ENCODE assay signal across 9 cellular contexts in genomic region chr20:5171074-5171789, GRCh38. TPM values are rescaled to one million over a fixed set of nuclear protein-coding genes. Genes with fewer than 3 reads are reported as not detected.
A peak's percentile ranks its signal among the peaks of the same experiment; 100 is the strongest.
DNase-seq lines count a peak whose midpoint lies in the region; ATAC-seq and TF ChIP-seq lines count a peak whose summit lies in the region.
"Had no signal": no experiment of that assay in that cellular context is flagged by ENCODE, and none has a peak within 500 bp of the region (broad histone marks: within the 10 kb centered on the region; RNA-seq: fewer than 3 reads in every experiment).

No MANE protein-coding gene starts in this region.

- intact Hi-C loops in left cardiac atrium (cut with DNase I): no loop called here
- intact Hi-C loops in psoas muscle (cut with DNase I): loop anchor here (5.0 kb wide), 2 partner anchors 44 to 49 kb away; partner anchors contain the start of gene CDS2 (in 1 of the 2)
- intact Hi-C loops in PC-3 (cut with micrococcal nuclease): no loop called here

- BruUV-seq in PC-3 (replicated peaks; lab: Mats Ljungman, UMichigan): no TSS peak

- H2AFZ ChIP-seq in PC-3 (ENCODE audit: low read length): no peak overlapping the region

- H3K36me3 ChIP-seq in psoas muscle (ENCODE audit: insufficient read depth in 1 of 2, low read depth in 1 of 2): peaks cover 0 to 24% of the 10 kb centered on the region in 2 donors
- peaks cover 3% of the 10 kb centered on the region; the same call in 1 of the 2 replicates for H3K36me3 ChIP-seq in PC-3 (ENCODE audit: low read depth, low read length)

- no peak overlapping the region for H3K4me2 ChIP-seq in PC-3 (ENCODE audit: low read length)

- H3K79me2 ChIP-seq in PC-3 (ENCODE audit: low read length): peaks cover 32% of the 10 kb centered on the region

- WGBS in psoas muscle, 3 donors: 20 to 31% (median 28%) methylated on average over 14 of the region's 14 CpGs

- peaks cover 75% of the 10 kb centered on the region for H3K4me1 ChIP-seq in psoas muscle
- peaks cover 14% of the 10 kb centered on the region for H3K4me1 ChIP-seq in PC-3 (ENCODE audit: insufficient read depth, low read length)

- H3F3A ChIP-seq in PC-3 (ENCODE audit: low read length, unreplicated experiment): no peaks in the 10 kb centered on the region

- H3K27me3 ChIP-seq in psoas muscle (ENCODE audit: insufficient read depth in 3 of 3, low read length in 2 of 3) (no peaks in the 10 kb centered on the region), PC-3 (ENCODE audit: low read length) (no peaks in the 10 kb centered on the region)

- H3K9me2 ChIP-seq in PC-3 (replicated peaks; ENCODE audit: low read length): no peaks in the 10 kb centered on the region

- peak overlapping the region; percentile 63 for H3K27ac ChIP-seq in psoas muscle
- no peak overlapping the region for H3K27ac ChIP-seq in PC-3 (ENCODE audit: low read length)

- POLR2A ChIA-PET in PC-3 (lab: Charles Lee; ENCODE audit: unreplicated experiment): no interaction called here

- DNase-seq in UCSD-AML1 (lab: John Stamatoyannopoulos, UW; ENCODE audit: unreplicated experiment) (peak; percentile 62), left cardiac atrium (peak; percentile 48), psoas muscle (peak in 1 of 2 donors; percentile 22), SIG-M5 treated with dmso at 0.1 percent for 504 hours (lab: John Stamatoyannopoulos, UW; ENCODE audit: unreplicated experiment) (no peak), T1000 (lab: John Stamatoyannopoulos, UW) (no peak), PC-3 (no peak)

- CTCF ChIA-PET in PC-3 (lab: Charles Lee): no interaction called here

- H3K9me3 ChIP-seq in psoas muscle (no peaks in the 10 kb centered on the region), PC-3 (ENCODE audit: low read length) (no peaks in the 10 kb centered on the region)

- no peaks in the 10 kb centered on the region for H4K20me1 ChIP-seq in PC-3 (ENCODE audit: low read length)

- H3K9ac ChIP-seq in PC-3 (ENCODE audit: low read length): no peak overlapping the region

- ATAC-seq in GM21515 (IDR thresholded peaks at IDR 0.05; ENCODE audit: unreplicated experiment) (peak; percentile 4), left cardiac atrium (peak; percentile 65 to 79), psoas muscle (peak; percentile 38 to 59 (median 54)), HG03432 (IDR thresholded peaks at IDR 0.05; ENCODE audit: unreplicated experiment) (no peak), PC-3 (no peak)
- ATAC-seq: activated CD4-positive, CD25-positive, alpha-beta regulatory T cell treated with anti-CD3 and anti-CD28 coated beads, Interleukin-2, amount 50 U/mL, for 24 hours had no signal

- H3K4me3 ChIP-seq in psoas muscle (peak overlapping the region; percentile 25), PC-3 (ENCODE audit: low read length) (no peak overlapping the region)

- no peak for TF ChIP-seq CTCF in psoas muscle (IDR thresholded peaks at IDR 0.05)
- no peak for TF ChIP-seq CTCF in PC-3 (conservative IDR thresholded peaks at IDR 0.05; ENCODE audit: low read depth, low read length)

RNA-seq across cellular contexts. Expression of gene CDS2, which starts 44.4 kb away (rescaled TPM):
- total RNA-seq in left cardiac atrium (10 to 100 TPM; 57.7 to 77.7 TPM), psoas muscle (10 to 100 TPM; 18.1 to 34.1 (median 25.2) TPM), PC-3 (2014; rRNA removed) (13.2 and 17.1 TPM in 2 replicates)
- polyA plus RNA-seq in psoas muscle: 10 to 100 TPM in 2 of 3 donors, 1 to 10 TPM in 1; 8.0 to 19.5 (median 15.2) TPM

RNA-seq across cellular contexts. Expression of gene PCNA, which starts 51.5 kb away (rescaled TPM):
- 10 to 100 TPM; 23.9 to 38.1 TPM for total RNA-seq in left cardiac atrium
- 10 to 100 TPM; 13.2 to 19.1 (median 16.3) TPM for total RNA-seq in psoas muscle
- 10 to 100 TPM; 25.5 to 53.0 (median 37.8) TPM for polyA plus RNA-seq in psoas muscle
- 254 and 286 TPM in 2 replicates for total RNA-seq in PC-3 (2014; rRNA removed)

RNA-seq across cellular contexts. Expression of gene TMEM230, which starts 58.4 kb away (rescaled TPM):
- total RNA-seq in left cardiac atrium (10 to 100 TPM; 93.4 to 97.1 TPM), psoas muscle (10 to 100 TPM; 71.8 to 99.9 (median 82.2) TPM), PC-3 (2014; rRNA removed) (108 and 153 TPM in 2 replicates)
- polyA plus RNA-seq in psoas muscle: 100 to 1,000 TPM; 120 to 146 (median 126) TPM

Comparison
In these comparisons a context has a peak if more than half of its experiments do, and no peak if none do; other contexts are left out.
1. ATAC-seq: peak in GM21515 (single experiment), left cardiac atrium (2 of 2) and psoas muscle (4 of 4); none in HG03432 (single experiment) and PC-3 (single experiment).
2. DNase-seq: peak in UCSD-AML1 (single experiment) and left cardiac atrium (single experiment); none in SIG-M5 treated with dmso at 0.1 percent for 504 hours (single experiment), T1000 (single experiment) and PC-3 (single experiment).
3. intact Hi-C loops: an anchor here in psoas muscle (5.0 kb wide); none called in left cardiac atrium and PC-3.